ENCODE assay signal across 25 cellular contexts in the genomic region with DNA sequence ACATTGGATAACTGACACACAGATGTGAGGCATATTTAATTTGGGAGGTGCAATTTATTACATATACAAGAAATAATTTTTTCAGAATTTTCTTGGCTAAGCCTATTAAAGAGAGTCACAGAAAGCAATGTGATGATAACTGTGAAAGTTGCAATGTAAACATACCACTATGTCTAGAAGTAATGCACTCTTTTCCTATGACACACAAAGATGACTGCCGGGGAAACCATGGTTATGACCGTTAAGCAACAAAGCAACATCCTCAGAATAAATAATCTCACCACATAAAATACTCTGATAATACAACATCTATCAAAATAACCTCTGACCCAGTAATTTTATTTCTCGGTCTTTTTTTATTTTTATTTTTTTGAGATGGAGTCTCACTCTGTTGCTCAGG.
"Had no signal": no experiment of that assay in that cellular context is flagged by ENCODE, and none has a peak within 500 bp of the region (broad histone marks: within the 10 kb centered on the region; RNA-seq: fewer than 3 reads in every experiment).

No MANE protein-coding gene starts in this region.

- H3K27me3 Mint-ChIP-seq: dendritic cell treated with granulocyte-macrophage colony-stimulating factor and Interleukin-4, amounts not matched to agents 40 ng/mL and 50 ng/mL, for 4 days; effector memory CD8-positive, alpha-beta T cell; progenitor cell of endocrine pancreas had no signal

- ATAC-seq: effector memory CD8-positive, alpha-beta T cell; gastrocnemius medialis; heart right ventricle; left cardiac atrium; pancreas; right cardiac atrium had no signal

- H3K4me1 Mint-ChIP-seq: immature natural killer cell had no signal

- H3K4me3 ChIP-seq: esophagus muscularis mucosa, gastrocnemius medialis, heart right ventricle, left ventricle myocardium inferior, lung, pancreas, stomach, thoracic aorta, transverse colon had no signal

- H3K27ac Mint-ChIP-seq: dendritic cell treated with granulocyte-macrophage colony-stimulating factor and Interleukin-4, amounts not matched to agents 40 ng/mL and 50 ng/mL, for 4 days; effector memory CD8-positive, alpha-beta T cell; nephron; progenitor cell of endocrine pancreas had no signal

- H3K9me3 Mint-ChIP-seq: dendritic cell treated with granulocyte-macrophage colony-stimulating factor and Interleukin-4, amounts not matched to agents 40 ng/mL and 50 ng/mL, for 4 days; effector memory CD8-positive, alpha-beta T cell; immature natural killer cell; nephron had no signal

- H3K9me3 ChIP-seq: esophagus muscularis mucosa, gastrocnemius medialis, heart right ventricle, left ventricle myocardium inferior, pancreas, stomach, thoracic aorta, transverse colon had no signal

- H3K4me1 ChIP-seq: gastrocnemius medialis, pancreas, stomach, transverse colon had no signal

- H3K27ac ChIP-seq: epithelial cell of prostate, esophagus muscularis mucosa, gastrocnemius medialis, heart right ventricle, left ventricle myocardium inferior, pancreas, stomach, thoracic aorta, transverse colon had no signal

- H3K36me3 ChIP-seq: thoracic aorta had no signal

- H3K27me3 ChIP-seq: esophagus muscularis mucosa, gastrocnemius medialis, heart right ventricle, pancreas, stomach, transverse colon had no signal

- DNase-seq: effector memory CD8-positive, alpha-beta T cell; gastrocnemius medialis; heart right ventricle; immature natural killer cell; kidney; left cardiac atrium; left ventricle myocardium inferior; mesenchymal stem cell; midbrain; occipital lobe; pancreas; right cardiac atrium; small intestine; stimulated activated CD4-positive, alpha-beta T cell treated with anti-CD3 and anti-CD28 coated beads, Interleukin-12 subunit alpha, Interleukin-12 subunit beta, amount 100 ng/mL, for 4 hours; stimulated activated naive CD4-positive, alpha-beta T cell; stomach; substantia nigra; transverse colon had no signal

- H3K4me3 Mint-ChIP-seq: dendritic cell treated with granulocyte-macrophage colony-stimulating factor and Interleukin-4, amounts not matched to agents 40 ng/mL and 50 ng/mL, for 4 days; effector memory CD8-positive, alpha-beta T cell; immature natural killer cell; nephron had no signal
